ENCODE assay signal across 32 cellular contexts in genomic region chr2:191412353-191412752, GRCh38.
"Had no signal": no experiment of that assay in that cellular context is flagged by ENCODE, and none has a peak within 500 bp of the region (broad histone marks: within the 10 kb centered on the region; RNA-seq: fewer than 3 reads in every experiment).

No MANE protein-coding gene starts in this region.

- H3K9me3 ChIP-seq: Peyer's patch, SJSA1, SK-N-SH had no signal

- H3K27ac ChIP-seq: cardiac muscle cell, Peyer's patch, SJSA1 had no signal

- H3K27me3 Mint-ChIP-seq: activated CD4-positive, alpha-beta T cell treated with anti-CD3 and anti-CD28 coated beads, Interleukin-2, amount 10 ng/mL, durations not matched to agents 24 days and 14 days; activated CD8-positive, alpha-beta T cell treated with anti-CD3 and anti-CD28 coated beads for 36 hours; activated naive CD8-positive, alpha-beta T cell treated with anti-CD3 and anti-CD28 coated beads for 36 hours had no signal

- DNase-seq: activated CD4-positive, alpha-beta T cell treated with anti-CD3 and anti-CD28 coated beads, Interleukin-2, amount 10 ng/mL, durations not matched to agents 24 days and 14 days; activated CD4-positive, alpha-beta T cell treated with anti-CD3 and anti-CD28 coated beads, Interleukin-2, amount 50 U/mL, for 4 hours; activated CD8-positive, alpha-beta T cell treated with anti-CD3 and anti-CD28 coated beads for 36 hours; activated effector memory CD4-positive, alpha-beta T cell treated with anti-CD3 and anti-CD28 coated beads, Interleukin-2, amount 50 U/mL, for 16 hours; activated naive CD4-positive, alpha-beta T cell; activated naive CD4-positive, alpha-beta T cell treated with anti-CD3 and anti-CD28 coated beads, Interleukin-2, amount 50 U/mL, for 16 hours; activated naive CD8-positive, alpha-beta T cell treated with anti-CD3 and anti-CD28 coated beads for 36 hours; activated T-cell treated with anti-CD3 and anti-CD28 coated beads, Interleukin-2, amount 50 U/mL, for 1 hour; activated T-cell treated with anti-CD3 and anti-CD28 coated beads, Interleukin-2, amount 50 U/mL, for 72 hours; amniotic stem cell; aorta; MM.1S; MV-4-11; NCI-H1092; NCI-H1436 treated with DMSO at 0.1 percent for 48 hours; NCI-H1694 treated with DMSO at 0.1 percent for 48 hours; NCI-H2029; NCI-H345; NCI-H524 treated with DMSO at 0.1 percent for 48 hours; NCI-H748 treated with DMSO at 0.1 percent for 48 hours; NK-92 treated with Interleukin-12 subunit alpha and Interleukin-12 subunit beta, amount 100 ng/mL, for 24 hours; PC-3; Peyer's patch; RPMI8226; SHP77 treated with DMSO at 0.1 percent for 48 hours; SK-N-SH had no signal

- H3K4me3 ChIP-seq: cardiac muscle cell, Peyer's patch, SJSA1 had no signal

- H3K27ac Mint-ChIP-seq: activated CD4-positive, alpha-beta T cell treated with anti-CD3 and anti-CD28 coated beads, Interleukin-2, amount 10 ng/mL, durations not matched to agents 24 days and 14 days; activated CD8-positive, alpha-beta T cell treated with anti-CD3 and anti-CD28 coated beads for 36 hours; activated naive CD8-positive, alpha-beta T cell treated with anti-CD3 and anti-CD28 coated beads for 36 hours; activated T-cell treated with anti-CD3 and anti-CD28 coated beads, Interleukin-2, amount 50 U/mL, for 72 hours; activated T-helper 17 cell treated with anti-CD3 and anti-CD28 coated beads, Interleukin-2, amount 50 U/mL, for 72 hours; T-helper 2 cell treated with Interferon-gamma antibody and Interleukin-4, amounts not matched to agents 5 μg/mL and 100 μg/mL, for 36 hours had no signal

- ATAC-seq: activated CD8-positive, alpha-beta T cell treated with anti-CD3 and anti-CD28 coated beads for 36 hours; activated T-cell treated with anti-CD3 and anti-CD28 coated beads, Interleukin-2, amount 50 U/mL, for 72 hours; activated T-helper 17 cell treated with anti-CD3 and anti-CD28 coated beads, Interleukin-2, amount 50 U/mL, for 72 hours had no signal

- H3K4me1 Mint-ChIP-seq: activated CD4-positive, alpha-beta T cell treated with anti-CD3 and anti-CD28 coated beads, Interleukin-2, amount 10 ng/mL, durations not matched to agents 24 days and 14 days; activated T-helper 17 cell treated with anti-CD3 and anti-CD28 coated beads, Interleukin-2, amount 50 U/mL, for 72 hours had no signal

- H3K9me3 Mint-ChIP-seq: activated CD4-positive, alpha-beta T cell treated with anti-CD3 and anti-CD28 coated beads, Interleukin-2, amount 10 ng/mL, durations not matched to agents 24 days and 14 days; activated CD8-positive, alpha-beta T cell treated with anti-CD3 and anti-CD28 coated beads for 36 hours; activated T-cell treated with anti-CD3 and anti-CD28 coated beads, Interleukin-2, amount 50 U/mL, for 72 hours; activated T-helper 17 cell treated with anti-CD3 and anti-CD28 coated beads, Interleukin-2, amount 50 U/mL, for 72 hours; T-helper 1 cell treated with Interleukin-12 subunit alpha and Interleukin-12 subunit beta and Interleukin-4 antibody, amounts not matched to agents 30 μg/mL and 1 μg/mL, for 36 hours; T-helper 2 cell treated with Interferon-gamma antibody and Interleukin-4, amounts not matched to agents 5 μg/mL and 100 μg/mL, for 36 hours had no signal

- H3K27me3 ChIP-seq: cardiac muscle cell, Peyer's patch, SJSA1 had no signal

- H3K4me3 Mint-ChIP-seq: activated CD4-positive, alpha-beta T cell treated with anti-CD3 and anti-CD28 coated beads, Interleukin-2, amount 10 ng/mL, durations not matched to agents 24 days and 14 days; activated CD8-positive, alpha-beta T cell treated with anti-CD3 and anti-CD28 coated beads for 36 hours; activated naive CD8-positive, alpha-beta T cell treated with anti-CD3 and anti-CD28 coated beads for 36 hours; activated T-cell treated with anti-CD3 and anti-CD28 coated beads, Interleukin-2, amount 50 U/mL, for 72 hours; activated T-helper 17 cell treated with anti-CD3 and anti-CD28 coated beads, Interleukin-2, amount 50 U/mL, for 72 hours; T-helper 1 cell treated with Interleukin-12 subunit alpha and Interleukin-12 subunit beta and Interleukin-4 antibody, amounts not matched to agents 30 μg/mL and 1 μg/mL, for 36 hours; T-helper 2 cell treated with Interferon-gamma antibody and Interleukin-4, amounts not matched to agents 5 μg/mL and 100 μg/mL, for 36 hours had no signal

- FAIRE-seq: TTC549 had no signal
